ENCODE assay signal across 8 cellular contexts in the genomic region with DNA sequence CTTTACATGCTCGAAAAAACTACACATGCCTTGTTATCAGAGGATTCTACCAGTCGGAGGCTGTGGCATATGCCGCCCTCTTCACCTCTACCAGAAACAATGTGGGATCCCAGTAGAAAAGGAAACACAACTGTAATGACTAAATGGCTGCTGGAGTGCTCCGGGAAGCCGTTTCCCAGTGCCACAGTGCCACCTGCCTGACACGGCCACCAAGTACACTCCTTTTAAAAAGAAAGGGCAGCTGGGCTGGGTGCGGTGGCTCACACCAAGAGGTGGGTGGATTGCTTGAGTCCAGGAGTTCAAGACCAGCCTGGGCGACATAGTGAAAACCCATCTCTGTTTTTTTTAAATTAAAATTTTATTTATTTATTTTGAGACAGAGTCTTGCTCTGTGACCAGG.
DNase-seq lines count a peak whose midpoint lies in the region; ATAC-seq and TF ChIP-seq lines count a peak whose summit lies in the region.

No MANE protein-coding gene starts in this region.

- no peak overlapping the region for H3K4me3 Mint-ChIP-seq in CD14-positive monocyte
- no peak overlapping the region for H3K4me3 Mint-ChIP-seq in activated CD4-positive, alpha-beta memory T cell treated with anti-CD3 and anti-CD28 coated beads, Interleukin-2, amount 10 ng/mL, durations not matched to agents 7 days and 5 days
- H3K4me3 Mint-ChIP-seq in stimulated activated naive CD8-positive, alpha-beta T cell treated with anti-CD3 and anti-CD28 coated beads, Interleukin-15, amount 100 ng/mL, for 72 hours = no peak overlapping the region

- peaks cover 0 to 5% (median 0%) of the 10 kb centered on the region in 7 donors for H3K9me3 Mint-ChIP-seq in CD14-positive monocyte
- no peaks in the 10 kb centered on the region for H3K9me3 Mint-ChIP-seq in activated CD4-positive, alpha-beta memory T cell treated with anti-CD3 and anti-CD28 coated beads, Interleukin-2, amount 10 ng/mL, durations not matched to agents 7 days and 5 days
- H3K9me3 Mint-ChIP-seq in stimulated activated naive CD8-positive, alpha-beta T cell treated with anti-CD3 and anti-CD28 coated beads, Interleukin-15, amount 100 ng/mL, for 72 hours = peaks cover 0 to 6% of the 10 kb centered on the region in 2 donors

- H3K27me3 ChIP-seq in right cardiac atrium (ENCODE audit: control insufficient read depth, insufficient read depth) = no peaks in the 10 kb centered on the region

- peaks cover 4 to 11% (median 8%) of the 10 kb centered on the region in 3 donors for H3K27me3 Mint-ChIP-seq in CD14-positive monocyte (ENCODE audit: low read depth in 3 of 3)
- H3K27me3 Mint-ChIP-seq in activated CD4-positive, alpha-beta memory T cell treated with anti-CD3 and anti-CD28 coated beads, Interleukin-2, amount 10 ng/mL, durations not matched to agents 7 days and 5 days = peaks cover 5% of the 10 kb centered on the region
- H3K27me3 Mint-ChIP-seq in stimulated activated naive CD8-positive, alpha-beta T cell treated with anti-CD3 and anti-CD28 coated beads, Interleukin-15, amount 100 ng/mL, for 72 hours = peaks cover 8% of the 10 kb centered on the region

- no peak overlapping the region for H3K27ac ChIP-seq in right cardiac atrium (ENCODE audit: low read length)

- WGBS in right cardiac atrium = 26% methylated on average over 8 of the region's 8 CpGs

- no peak overlapping the region for H3K27ac Mint-ChIP-seq in CD14-positive monocyte
- no peak overlapping the region for H3K27ac Mint-ChIP-seq in activated CD4-positive, alpha-beta memory T cell treated with anti-CD3 and anti-CD28 coated beads, Interleukin-2, amount 10 ng/mL, durations not matched to agents 7 days and 5 days
- H3K27ac Mint-ChIP-seq in stimulated activated naive CD8-positive, alpha-beta T cell treated with anti-CD3 and anti-CD28 coated beads, Interleukin-15, amount 100 ng/mL, for 72 hours = no peak overlapping the region

- no peaks in the 10 kb centered on the region for H3K4me1 ChIP-seq in right cardiac atrium (ENCODE audit: control insufficient read depth, insufficient read depth, low read length)

- POLR2A ChIA-PET in activated CD4-positive, alpha-beta memory T cell treated with anti-CD3 and anti-CD28 coated beads, Interleukin-2, amount 10 ng/mL, durations not matched to agents 7 days and 5 days (lab: Charles Lee) = interaction anchor here (1.0 kb wide), 1 partner anchor 184 kb away, joined by 3 read pairs; no protein-coding TSS in a partner anchor

- CTCF ChIA-PET in activated CD4-positive, alpha-beta memory T cell treated with anti-CD3 and anti-CD28 coated beads, Interleukin-2, amount 10 ng/mL, durations not matched to agents 7 days and 5 days (lab: Charles Lee) = interaction anchor here (0.5 to 2.4 kb wide), 13 partner anchors 9 to 525 kb away, joined by 3 to 13 read pairs (median 4); a partner anchor contains a TSS

- no peaks in the 10 kb centered on the region for H3K4me1 Mint-ChIP-seq in CD14-positive monocyte
- peaks cover 6% of the 10 kb centered on the region for H3K4me1 Mint-ChIP-seq in activated CD4-positive, alpha-beta memory T cell treated with anti-CD3 and anti-CD28 coated beads, Interleukin-2, amount 10 ng/mL, durations not matched to agents 7 days and 5 days
- H3K4me1 Mint-ChIP-seq in stimulated activated naive CD8-positive, alpha-beta T cell treated with anti-CD3 and anti-CD28 coated beads, Interleukin-15, amount 100 ng/mL, for 72 hours = peaks cover 9% of the 10 kb centered on the region

- no peak overlapping the region for H3K4me3 ChIP-seq in right cardiac atrium (ENCODE audit: low read length)

- H3K36me3 Mint-ChIP-seq in CD14-positive monocyte = no peaks in the 10 kb centered on the region
- H3K36me3 Mint-ChIP-seq in activated CD4-positive, alpha-beta memory T cell treated with anti-CD3 and anti-CD28 coated beads, Interleukin-2, amount 10 ng/mL, durations not matched to agents 7 days and 5 days (ENCODE audit: low read depth) = no peaks in the 10 kb centered on the region

- DNase-seq in CD14-positive monocyte (ENCODE audit: low spot score) (peak; percentile 52), H4 (ENCODE audit: low spot score) (peak; percentile 91), NCI-H226 (peak; percentile 17), right cardiac atrium (peak in 1 of 3 donors; percentile 62)
- DNase-seq in activated CD4-positive, alpha-beta memory T cell treated with anti-CD3 and anti-CD28 coated beads, Interleukin-2, amount 10 ng/mL, durations not matched to agents 7 days and 5 days = peak; percentile 55
- peak in 1 of 2 donors; percentile 43 for DNase-seq in stimulated activated naive CD8-positive, alpha-beta T cell treated with anti-CD3 and anti-CD28 coated beads, Interleukin-15, amount 100 ng/mL, for 72 hours
- no peak for DNase-seq in effector CD8-positive, alpha-beta T cell (lab: John Stamatoyannopoulos, UW)

- peak; percentile 30 for TF ChIP-seq CTCF in CD14-positive monocyte (IDR thresholded peaks at IDR 0.05)

- intact Hi-C loops in CD14-positive monocyte (cut with micrococcal nuclease) (loop anchor here in 1 of 2 donors (5.0 kb wide), 1 partner anchor 128 kb away; no protein-coding TSS in a partner anchor), right cardiac atrium (cut with DNase I) (loop anchor here in 2 of 4 donors (5.0 to 10.0 kb wide), 2 partner anchors 77 to 200 kb away; a partner anchor contains a TSS)

- no peaks in the 10 kb centered on the region for H3K9me3 ChIP-seq in right cardiac atrium (ENCODE audit: control insufficient read depth, low read length)

- ATAC-seq in right cardiac atrium (peak; percentile 50 to 74), HG02678 (IDR thresholded peaks at IDR 0.05; ENCODE audit: unreplicated experiment) (no peak)
- peak; percentile 56 for ATAC-seq in stimulated activated naive CD8-positive, alpha-beta T cell treated with anti-CD3 and anti-CD28 coated beads, Interleukin-15, amount 100 ng/mL, for 72 hours
